ENCODE assay signal across 9 cellular contexts in the genomic region with DNA sequence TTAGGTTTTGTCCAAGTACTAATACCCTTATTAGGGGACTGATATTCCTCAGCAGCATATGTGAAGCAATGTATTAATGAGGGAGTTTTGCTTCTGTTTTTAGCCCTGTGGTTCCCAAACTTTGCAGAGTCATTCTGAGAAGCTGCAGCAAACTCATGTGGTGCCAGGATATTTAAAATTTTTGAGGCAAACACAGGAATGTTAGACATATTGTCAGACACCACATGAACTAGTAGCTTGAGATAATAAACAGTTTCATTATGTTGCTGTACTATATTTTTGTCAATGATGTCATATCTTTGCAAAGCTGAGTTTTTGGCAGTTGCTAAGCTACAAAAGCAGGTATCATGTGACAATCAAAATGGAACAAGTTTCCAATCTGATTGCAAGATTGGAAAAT. TPM values are rescaled to one million over a fixed set of nuclear protein-coding genes. Genes with fewer than 3 reads are reported as not detected.
DNase-seq lines count a peak whose midpoint lies in the region; ATAC-seq and TF ChIP-seq lines count a peak whose summit lies in the region.
"Had no signal": no experiment of that assay in that cellular context is flagged by ENCODE, and none has a peak within 500 bp of the region (broad histone marks: within the 10 kb centered on the region; RNA-seq: fewer than 3 reads in every experiment).

No MANE protein-coding gene starts in this region.

- H3K9ac ChIP-seq in MM.1S (ENCODE audit: low read length) = no peak overlapping the region
- no peak overlapping the region for H3K9ac ChIP-seq in neural progenitor cell

- intact Hi-C loops in vagina (cut with DNase I) = no loop called here

- H3K27ac Mint-ChIP-seq in neural progenitor cell = no peak overlapping the region
- H3K27ac Mint-ChIP-seq: activated naive CD8-positive, alpha-beta T cell had no signal

- ATAC-seq in GM21423 (IDR thresholded peaks at IDR 0.05; ENCODE audit: unreplicated experiment) = peak; percentile 59

- H3K9me3 ChIP-seq in MM.1S (replicated peaks; ENCODE audit: insufficient read depth, low read length) (no peaks in the 10 kb centered on the region), vagina (no peaks in the 10 kb centered on the region), neural progenitor cell (ENCODE audit: low read depth) (no peaks in the 10 kb centered on the region)

- no peaks in the 10 kb centered on the region for H3K27me3 Mint-ChIP-seq in neural progenitor cell (ENCODE audit: insufficient read depth, low read depth)
- H3K27me3 Mint-ChIP-seq: activated naive CD8-positive, alpha-beta T cell had no signal

- peaks cover 3% of the 10 kb centered on the region for H3K36me3 Mint-ChIP-seq in neural progenitor cell

- H3K4me3 ChIP-seq in AG04449 (ENCODE audit: low read depth, low read length) = no peak overlapping the region
- H3K4me3 ChIP-seq in MM.1S (ENCODE audit: low read length) = no peak overlapping the region
- no peak overlapping the region for H3K4me3 ChIP-seq in epithelial cell of proximal tubule (ENCODE audit: low read depth, low read length)
- no peak overlapping the region for H3K4me3 ChIP-seq in vagina
- no peak overlapping the region for H3K4me3 ChIP-seq in neural progenitor cell

- TF ChIP-seq CTCF in AG04449 (IDR thresholded peaks at IDR 0.05; ENCODE audit: insufficient read depth, low read length, missing control alignments) (no peak), MM.1S (IDR thresholded peaks at IDR 0.05; ENCODE audit: low read length) (no peak), epithelial cell of proximal tubule (conservative IDR thresholded peaks at IDR 0.05; ENCODE audit: low read depth, low read length) (no peak), vagina (IDR thresholded peaks at IDR 0.05) (no peak), neural progenitor cell (IDR thresholded peaks at IDR 0.05) (no peak)

- 0 out of 2 replicates have a peak, but pooled peaks cover 10% of the 10 kb centered on the region for H3F3A ChIP-seq in MM.1S (ENCODE audit: insufficient read depth, low read length)
- H3F3A ChIP-seq in neural progenitor cell (ENCODE audit: low read depth) = no peaks in the 10 kb centered on the region

- H3K36me3 ChIP-seq in MM.1S (replicated peaks; ENCODE audit: insufficient read depth, low read length) (peaks cover 3% of the 10 kb centered on the region; the same call in 1 of the 2 replicates), vagina (peaks cover 0 to 24% of the 10 kb centered on the region in 2 donors), neural progenitor cell (no peaks in the 10 kb centered on the region)

- H3K27me3 ChIP-seq in MM.1S (replicated peaks; ENCODE audit: insufficient read depth, low read length) (no peaks in the 10 kb centered on the region), vagina (no peaks in the 10 kb centered on the region), neural progenitor cell (no peaks in the 10 kb centered on the region)

- H3K4me3 Mint-ChIP-seq in neural progenitor cell = no peak overlapping the region
- H3K4me3 Mint-ChIP-seq: activated naive CD8-positive, alpha-beta T cell had no signal

- TF ChIP-seq POLR2A in vagina (IDR thresholded peaks at IDR 0.05) = no peak

- H2AFZ ChIP-seq in MM.1S (ENCODE audit: low read length) (no peak overlapping the region), neural progenitor cell (replicated peaks) (no peak overlapping the region)

- peak; percentile 95 for DNase-seq in AG04449 (ENCODE audit: low read depth, low spot score)
- peak; percentile 44 for DNase-seq in MM.1S
- DNase-seq in epithelial cell of proximal tubule (ENCODE audit: low read depth) = peak; percentile 27
- DNase-seq in vagina (ENCODE audit: extremely low spot score in 2 of 2) = no peak
- no peak for DNase-seq in activated CD4-positive, CD25-positive, alpha-beta regulatory T cell treated with anti-CD3 and anti-CD28 coated beads, Interleukin-2, amount 50 U/mL, for 72 hours
- no peak for DNase-seq in neural progenitor cell (ENCODE audit: low spot score)
- no peak for DNase-seq in effector CD8-positive, alpha-beta T cell (lab: John Stamatoyannopoulos, UW)

- no peaks in the 10 kb centered on the region for H4K20me1 ChIP-seq in MM.1S (ENCODE audit: insufficient read depth, low read length)
- H4K20me1 ChIP-seq in neural progenitor cell (ENCODE audit: low read depth) = no peaks in the 10 kb centered on the region

- no peak overlapping the region for H3K4me2 ChIP-seq in MM.1S (ENCODE audit: low read depth, low read length)
- no peak overlapping the region for H3K4me2 ChIP-seq in neural progenitor cell

- H3K4me1 Mint-ChIP-seq in neural progenitor cell = peaks cover 4% of the 10 kb centered on the region

- H3K9me3 Mint-ChIP-seq in neural progenitor cell = no peaks in the 10 kb centered on the region

- CTCF ChIA-PET in AG04449 (lab: Yijun Ruan, JAX) = interaction anchor here (0.5 to 1.5 kb wide), 3 partner anchors 37 to 130 kb away, joined by 3 to 4 read pairs (median 3); a partner anchor contains a TSS

- no peaks in the 10 kb centered on the region for H3K9me2 ChIP-seq in MM.1S (replicated peaks; ENCODE audit: insufficient read depth, low read length)

- H3K27ac ChIP-seq in MM.1S (ENCODE audit: low read length) (peak overlapping the region; percentile 20; the same call in 1 of the 2 replicates), vagina (peak overlapping the region; percentile 14), neural progenitor cell (no peak overlapping the region)

- H3K4me1 ChIP-seq in MM.1S (ENCODE audit: low read length) (peaks cover 12% of the 10 kb centered on the region), vagina (peaks cover 8% of the 10 kb centered on the region), neural progenitor cell (no peaks in the 10 kb centered on the region)

- POLR2A ChIA-PET in AG04449 (lab: Yijun Ruan, JAX) = interaction anchor here (0.7 to 1.1 kb wide), 2 partner anchors 36 to 38 kb away, joined by 3 to 6 read pairs; a partner anchor contains a TSS

- peaks cover 3% of the 10 kb centered on the region for H3K79me2 ChIP-seq in MM.1S (ENCODE audit: low read length)
- no peaks in the 10 kb centered on the region for H3K79me2 ChIP-seq in neural progenitor cell (ENCODE audit: low read depth)

RNA-seq across cellular contexts. Expression of a gene that starts 36.6 kb away (rescaled TPM):
- total RNA-seq in epithelial cell of proximal tubule (40.4 and 42.2 TPM in 2 replicates), vagina (28.5 TPM), neural progenitor cell (ENCODE audit: low replicate concordance) (90.7 and 115 TPM in 2 replicates)

RNA-seq across cellular contexts. Expression of a gene that starts 37.4 kb away (rescaled TPM):
- total RNA-seq in epithelial cell of proximal tubule (135 and 161 TPM in 2 replicates), vagina (90.1 TPM), neural progenitor cell (ENCODE audit: low replicate concordance) (191 and 208 TPM in 2 replicates)

RNA-seq across cellular contexts. Expression of a gene that starts 55.1 kb away (rescaled TPM):
- total RNA-seq in epithelial cell of proximal tubule (1.6 and 8.6 TPM in 2 replicates), vagina (9.6 TPM), neural progenitor cell (ENCODE audit: low replicate concordance) (10.7 and 12.2 TPM in 2 replicates)

Comparison
In these comparisons a context has a peak if more than half of its experiments do, and no peak if none do; other contexts are left out.
1. DNase-seq: peak in AG04449 (single experiment), MM.1S (single experiment) and epithelial cell of proximal tubule (single experiment); none in vagina (0 of 2), activated CD4-positive, CD25-positive, alpha-beta regulatory T cell treated with anti-CD3 and anti-CD28 coated beads, Interleukin-2, amount 50 U/mL, for 72 hours (single experiment), neural progenitor cell (single experiment) and effector CD8-positive, alpha-beta T cell (single experiment).